1 cellular context compared by ENCODE assay signal in genomic region chr22:29393019-29393608, GRCh38.
A peak's percentile ranks its signal among the peaks of the same experiment; 100 is the strongest.
TF ChIP-seq lines count a peak whose summit lies in the region.

No MANE protein-coding gene starts in this region.

TF ChIP-seq in K562, 482 proteins besides CTCF, POLR2A, EP300 and RAD21 (continued from another document):
- TF ChIP-seq ATF2 (CRISPR knock-in tag; IDR thresholded peaks at IDR 0.05) (no peak), KDM5B (IDR thresholded peaks at IDR 0.05; ENCODE audit: insufficient replicate concordance, low read depth, low read length) (no peak), CC2D1A (IDR thresholded peaks at IDR 0.05) (no peak), RBM25 (IDR thresholded peaks at IDR 0.05; ENCODE audit: low read depth, low read length, severe bottlenecking) (peak; percentile 6), ZNF174 (CRISPR knock-in tag; IDR thresholded peaks at IDR 0.05) (no peak), ZNF41 (CRISPR knock-in tag; conservative IDR thresholded peaks at IDR 0.05) (no peak), ESRRB (CRISPR knock-in tag; IDR thresholded peaks at IDR 0.05; ENCODE audit: borderline replicate concordance) (no peak), ZFP36 (IDR thresholded peaks at IDR 0.05; ENCODE audit: low read depth, low read length, partially characterized antibody) (peak; percentile 91), HCFC1 (IDR thresholded peaks at IDR 0.05; ENCODE audit: low read depth, low read length) (no peak), AFF4 (CRISPR knock-in tag; IDR thresholded peaks at IDR 0.05) (no peak), ARHGAP35 (IDR thresholded peaks at IDR 0.05; ENCODE audit: partially characterized antibody) (no peak), PPARD (CRISPR knock-in tag; IDR thresholded peaks at IDR 0.05) (no peak)
- TF ChIP-seq, protein P1, sequence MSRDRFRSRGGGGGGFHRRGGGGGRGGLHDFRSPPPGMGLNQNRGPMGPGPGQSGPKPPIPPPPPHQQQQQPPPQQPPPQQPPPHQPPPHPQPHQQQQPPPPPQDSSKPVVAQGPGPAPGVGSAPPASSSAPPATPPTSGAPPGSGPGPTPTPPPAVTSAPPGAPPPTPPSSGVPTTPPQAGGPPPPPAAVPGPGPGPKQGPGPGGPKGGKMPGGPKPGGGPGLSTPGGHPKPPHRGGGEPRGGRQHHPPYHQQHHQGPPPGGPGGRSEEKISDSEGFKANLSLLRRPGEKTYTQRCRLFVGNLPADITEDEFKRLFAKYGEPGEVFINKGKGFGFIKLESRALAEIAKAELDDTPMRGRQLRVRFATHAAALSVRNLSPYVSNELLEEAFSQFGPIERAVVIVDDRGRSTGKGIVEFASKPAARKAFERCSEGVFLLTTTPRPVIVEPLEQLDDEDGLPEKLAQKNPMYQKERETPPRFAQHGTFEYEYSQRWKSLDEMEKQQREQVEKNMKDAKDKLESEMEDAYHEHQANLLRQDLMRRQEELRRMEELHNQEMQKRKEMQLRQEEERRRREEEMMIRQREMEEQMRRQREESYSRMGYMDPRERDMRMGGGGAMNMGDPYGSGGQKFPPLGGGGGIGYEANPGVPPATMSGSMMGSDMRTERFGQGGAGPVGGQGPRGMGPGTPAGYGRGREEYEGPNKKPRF (IDR thresholded peaks at IDR 0.05; ENCODE audit: low read depth, low read length) = no peak
TF ChIP-seq in K562: peak in this region for 2.
